Comparison of ENCODE assay signal across 1 cellular context in genomic region chr14:35277179-35277578, GRCh38.
TF ChIP-seq lines count a peak whose summit lies in the region.

No MANE protein-coding gene starts in this region.

TF ChIP-seq in GM23338, 12 proteins besides CTCF, POLR2A, EP300 and RAD21 (continued from another document):
- TF ChIP-seq JUNB (IDR thresholded peaks at IDR 0.05; ENCODE audit: unreplicated experiment) (no peak), EZH2phosphoT487 (IDR thresholded peaks at IDR 0.05; ENCODE audit: unreplicated experiment) (no peak), CREB1 (CRISPR knock-in tag; IDR thresholded peaks at IDR 0.05; ENCODE audit: low read depth) (no peak), ZNF462 (CRISPR knock-in tag; IDR thresholded peaks at IDR 0.05) (no peak), NANOG (IDR thresholded peaks at IDR 0.05; ENCODE audit: borderline replicate concordance) (no peak), ZNF114 (CRISPR knock-in tag; IDR thresholded peaks at IDR 0.05) (no peak), ZNF331 (CRISPR knock-in tag; IDR thresholded peaks at IDR 0.05; ENCODE audit: low read depth) (no peak), POLR2AphosphoS5 (IDR thresholded peaks at IDR 0.05; ENCODE audit: low read depth) (no peak), EZH2 (IDR thresholded peaks at IDR 0.05; ENCODE audit: low read depth, unreplicated experiment) (no peak)
- TF ChIP-seq, protein P1, sequence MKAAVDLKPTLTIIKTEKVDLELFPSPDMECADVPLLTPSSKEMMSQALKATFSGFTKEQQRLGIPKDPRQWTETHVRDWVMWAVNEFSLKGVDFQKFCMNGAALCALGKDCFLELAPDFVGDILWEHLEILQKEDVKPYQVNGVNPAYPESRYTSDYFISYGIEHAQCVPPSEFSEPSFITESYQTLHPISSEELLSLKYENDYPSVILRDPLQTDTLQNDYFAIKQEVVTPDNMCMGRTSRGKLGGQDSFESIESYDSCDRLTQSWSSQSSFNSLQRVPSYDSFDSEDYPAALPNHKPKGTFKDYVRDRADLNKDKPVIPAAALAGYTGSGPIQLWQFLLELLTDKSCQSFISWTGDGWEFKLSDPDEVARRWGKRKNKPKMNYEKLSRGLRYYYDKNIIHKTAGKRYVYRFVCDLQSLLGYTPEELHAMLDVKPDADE (IDR thresholded peaks at IDR 0.05) = no peak
